ENCODE assay signal across 9 cellular contexts in the genomic region with DNA sequence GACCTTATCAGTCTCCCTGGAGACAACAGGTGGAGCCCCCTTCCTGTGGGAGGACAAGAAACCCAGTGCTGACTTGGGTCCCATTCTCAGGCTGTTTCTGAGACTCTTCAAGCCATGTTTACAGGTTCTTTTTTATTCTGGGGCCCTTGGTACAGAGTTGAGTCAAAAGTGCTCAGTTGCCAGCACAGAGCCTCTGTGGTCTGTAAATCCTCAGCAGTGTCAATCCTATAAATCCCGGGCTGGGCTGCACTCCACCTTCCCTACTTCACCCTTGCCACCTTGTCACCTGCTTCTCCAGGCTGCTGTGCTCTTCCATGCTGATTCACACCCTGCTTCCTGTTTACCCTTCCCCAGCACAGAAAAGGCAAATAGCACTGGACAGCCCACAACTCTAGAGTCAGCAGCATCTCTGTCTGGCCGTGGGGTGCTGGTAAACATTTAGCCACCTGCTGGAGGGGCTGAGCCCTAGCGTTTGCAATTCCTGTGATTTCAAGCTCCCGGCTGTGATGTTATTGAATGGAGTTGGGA.
DNase-seq lines count a peak whose midpoint lies in the region; ATAC-seq and TF ChIP-seq lines count a peak whose summit lies in the region.
"Had no signal": no experiment of that assay in that cellular context is flagged by ENCODE, and none has a peak within 500 bp of the region (broad histone marks: within the 10 kb centered on the region; RNA-seq: fewer than 3 reads in every experiment).

No MANE protein-coding gene starts in this region.

- no peak overlapping the region for H3K9ac ChIP-seq in HUES48 (ENCODE audit: low read depth, low read length)
- H3K9ac ChIP-seq in parathyroid adenoma, result no peak overlapping the region

- TF ChIP-seq CTCF in WTC11 (IDR thresholded peaks at IDR 0.05), result no peak
- peak; percentile 10 for TF ChIP-seq CTCF in parathyroid adenoma (IDR thresholded peaks at IDR 0.05)

- DNase-seq in activated T-cell treated with anti-CD3 and anti-CD28 coated beads, Interleukin-2, amount 50 U/mL, for 72 hours, result peak in 1 of 2 donors; percentile 12
- DNase-seq in activated T-cell treated with anti-CD3 and anti-CD28 coated beads, Interleukin-2, amount 50 U/mL, for 4 hours, result no peak
- DNase-seq in WTC11 (ENCODE audit: low spot score), result peak; percentile 37
- DNase-seq in hepatic stellate cell (ENCODE audit: low spot score), result no peak
- DNase-seq in ureter (ENCODE audit: low spot score), result no peak

- H3K27me3 ChIP-seq in HUES48 (ENCODE audit: control insufficient read depth, insufficient read depth, low read length), result no peaks in the 10 kb centered on the region
- H3K27me3 ChIP-seq in parathyroid adenoma (ENCODE audit: control insufficient read depth, insufficient read depth, low read length), result no peaks in the 10 kb centered on the region

- peaks cover 12% of the 10 kb centered on the region for H3K27me3 Mint-ChIP-seq in activated T-cell treated with anti-CD3 and anti-CD28 coated beads, Interleukin-2, amount 50 U/mL, for 72 hours (ENCODE audit: low read depth)
- H3K27me3 Mint-ChIP-seq in activated T-cell treated with anti-CD3 and anti-CD28 coated beads, Interleukin-2, amount 50 U/mL, for 4 hours (ENCODE audit: low read depth), result no peaks in the 10 kb centered on the region
- no peaks in the 10 kb centered on the region for H3K27me3 Mint-ChIP-seq in WTC11 (ENCODE audit: low read depth)

- no peak overlapping the region for H3K4me3 ChIP-seq in HUES48 (ENCODE audit: low read depth, low read length)
- no peak overlapping the region for H3K4me3 ChIP-seq in parathyroid adenoma (ENCODE audit: low read depth, low read length)
- H3K4me3 ChIP-seq: skin epidermis had no signal

- H3K27ac ChIP-seq in HUES48 (ENCODE audit: low read depth, low read length), result peak overlapping the region; percentile 31
- H3K27ac ChIP-seq in parathyroid adenoma, result no peak overlapping the region
- H3K27ac ChIP-seq: skin epidermis had no signal

- POLR2A ChIA-PET in WTC11 (lab: Charles Lee), result no interaction called here

- CTCF ChIA-PET in WTC11 (lab: Charles Lee), result interaction anchor here (0.6 to 1.6 kb wide), 6 partner anchors 10 to 76 kb away, joined by 3 to 10 read pairs (median 4); no protein-coding TSS in a partner anchor

- H3K36me3 Mint-ChIP-seq in activated T-cell treated with anti-CD3 and anti-CD28 coated beads, Interleukin-2, amount 50 U/mL, for 72 hours (ENCODE audit: insufficient read depth in 2 of 2), result peaks cover 0 to 3% of the 10 kb centered on the region in 2 donors
- no peaks in the 10 kb centered on the region for H3K36me3 Mint-ChIP-seq in activated T-cell treated with anti-CD3 and anti-CD28 coated beads, Interleukin-2, amount 50 U/mL, for 4 hours (ENCODE audit: insufficient read depth)
- H3K36me3 Mint-ChIP-seq in WTC11, result peaks cover 11% of the 10 kb centered on the region

- peak overlapping the region in 1 of 2 donors; percentile 55 for H3K4me3 Mint-ChIP-seq in activated T-cell treated with anti-CD3 and anti-CD28 coated beads, Interleukin-2, amount 50 U/mL, for 72 hours
- H3K4me3 Mint-ChIP-seq in activated T-cell treated with anti-CD3 and anti-CD28 coated beads, Interleukin-2, amount 50 U/mL, for 4 hours, result no peak overlapping the region
- H3K4me3 Mint-ChIP-seq in WTC11, result no peak overlapping the region

- no peaks in the 10 kb centered on the region for H3K36me3 ChIP-seq in HUES48 (ENCODE audit: control insufficient read depth, insufficient read depth, low read length)
- no peaks in the 10 kb centered on the region for H3K36me3 ChIP-seq in parathyroid adenoma (ENCODE audit: control insufficient read depth, insufficient read depth, low read length)

- peak overlapping the region; percentile 41 for H2AFZ ChIP-seq in parathyroid adenoma

- H3K4me1 Mint-ChIP-seq in activated T-cell treated with anti-CD3 and anti-CD28 coated beads, Interleukin-2, amount 50 U/mL, for 72 hours (ENCODE audit: low read depth), result peaks cover 39% of the 10 kb centered on the region
- peaks cover 5% of the 10 kb centered on the region for H3K4me1 Mint-ChIP-seq in activated T-cell treated with anti-CD3 and anti-CD28 coated beads, Interleukin-2, amount 50 U/mL, for 4 hours (ENCODE audit: low read depth)
- peaks cover 22% of the 10 kb centered on the region for H3K4me1 Mint-ChIP-seq in WTC11

- H3K9me3 Mint-ChIP-seq in activated T-cell treated with anti-CD3 and anti-CD28 coated beads, Interleukin-2, amount 50 U/mL, for 72 hours, result peaks cover 0 to 3% of the 10 kb centered on the region in 2 donors
- H3K9me3 Mint-ChIP-seq in activated T-cell treated with anti-CD3 and anti-CD28 coated beads, Interleukin-2, amount 50 U/mL, for 4 hours, result no peaks in the 10 kb centered on the region
- peaks cover 25% of the 10 kb centered on the region for H3K9me3 Mint-ChIP-seq in WTC11

- no peaks in the 10 kb centered on the region for H3K79me2 ChIP-seq in parathyroid adenoma

- no peaks in the 10 kb centered on the region for H3K9me3 ChIP-seq in HUES48 (ENCODE audit: control insufficient read depth, insufficient read depth, low read length)
- no peaks in the 10 kb centered on the region for H3K9me3 ChIP-seq in parathyroid adenoma (ENCODE audit: control insufficient read depth, low read length)

- no peak overlapping the region for H3K27ac Mint-ChIP-seq in activated T-cell treated with anti-CD3 and anti-CD28 coated beads, Interleukin-2, amount 50 U/mL, for 72 hours
- no peak overlapping the region for H3K27ac Mint-ChIP-seq in WTC11

- peaks cover 12% of the 10 kb centered on the region for H3K4me1 ChIP-seq in HUES48 (ENCODE audit: control insufficient read depth, insufficient read depth, low read length)
- H3K4me1 ChIP-seq in parathyroid adenoma, result peaks cover 2% of the 10 kb centered on the region

- H3K4me2 ChIP-seq in parathyroid adenoma (ENCODE audit: low read length), result no peak overlapping the region

- ATAC-seq in activated T-cell treated with anti-CD3 and anti-CD28 coated beads, Interleukin-2, amount 50 U/mL, for 72 hours (replicated peaks in 1 of 2), result peak; percentile 22 to 26
- ATAC-seq in activated T-cell treated with anti-CD3 and anti-CD28 coated beads, Interleukin-2, amount 50 U/mL, for 4 hours, result no peak
- ATAC-seq in WTC11 (peak; percentile 91), HG03045 (IDR thresholded peaks at IDR 0.05; ENCODE audit: unreplicated experiment) (no peak)

TF ChIP-seq in WTC11, 78 proteins besides CTCF, POLR2A, EP300 and RAD21 (continues in another document):
- TF ChIP-seq ERG (CRISPR knock-in tag; IDR thresholded peaks at IDR 0.05) (no peak), CREB1 (CRISPR knock-in tag; IDR thresholded peaks at IDR 0.05) (no peak), E2F4 (CRISPR knock-in tag; IDR thresholded peaks at IDR 0.05; ENCODE audit: borderline replicate concordance, low read depth) (no peak), NR1H2 (CRISPR knock-in tag; IDR thresholded peaks at IDR 0.05) (no peak), FOXP4 (CRISPR knock-in tag; IDR thresholded peaks at IDR 0.05) (no peak; the same call in 1 of the 2 replicates)
- TF ChIP-seq, protein P1, sequence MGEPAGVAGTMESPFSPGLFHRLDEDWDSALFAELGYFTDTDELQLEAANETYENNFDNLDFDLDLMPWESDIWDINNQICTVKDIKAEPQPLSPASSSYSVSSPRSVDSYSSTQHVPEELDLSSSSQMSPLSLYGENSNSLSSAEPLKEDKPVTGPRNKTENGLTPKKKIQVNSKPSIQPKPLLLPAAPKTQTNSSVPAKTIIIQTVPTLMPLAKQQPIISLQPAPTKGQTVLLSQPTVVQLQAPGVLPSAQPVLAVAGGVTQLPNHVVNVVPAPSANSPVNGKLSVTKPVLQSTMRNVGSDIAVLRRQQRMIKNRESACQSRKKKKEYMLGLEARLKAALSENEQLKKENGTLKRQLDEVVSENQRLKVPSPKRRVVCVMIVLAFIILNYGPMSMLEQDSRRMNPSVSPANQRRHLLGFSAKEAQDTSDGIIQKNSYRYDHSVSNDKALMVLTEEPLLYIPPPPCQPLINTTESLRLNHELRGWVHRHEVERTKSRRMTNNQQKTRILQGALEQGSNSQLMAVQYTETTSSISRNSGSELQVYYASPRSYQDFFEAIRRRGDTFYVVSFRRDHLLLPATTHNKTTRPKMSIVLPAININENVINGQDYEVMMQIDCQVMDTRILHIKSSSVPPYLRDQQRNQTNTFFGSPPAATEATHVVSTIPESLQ (CRISPR knock-in tag; IDR thresholded peaks at IDR 0.05), result no peak

Comparison
In these comparisons a context has a peak if more than half of its experiments do, and no peak if none do; other contexts are left out.
1. ATAC-seq: peak in activated T-cell treated with anti-CD3 and anti-CD28 coated beads, Interleukin-2, amount 50 U/mL, for 72 hours (2 of 2) and WTC11 (single experiment); none in activated T-cell treated with anti-CD3 and anti-CD28 coated beads, Interleukin-2, amount 50 U/mL, for 4 hours (0 of 2) and HG03045 (single experiment).